1 cellular context compared by ENCODE assay signal in the genomic region with DNA sequence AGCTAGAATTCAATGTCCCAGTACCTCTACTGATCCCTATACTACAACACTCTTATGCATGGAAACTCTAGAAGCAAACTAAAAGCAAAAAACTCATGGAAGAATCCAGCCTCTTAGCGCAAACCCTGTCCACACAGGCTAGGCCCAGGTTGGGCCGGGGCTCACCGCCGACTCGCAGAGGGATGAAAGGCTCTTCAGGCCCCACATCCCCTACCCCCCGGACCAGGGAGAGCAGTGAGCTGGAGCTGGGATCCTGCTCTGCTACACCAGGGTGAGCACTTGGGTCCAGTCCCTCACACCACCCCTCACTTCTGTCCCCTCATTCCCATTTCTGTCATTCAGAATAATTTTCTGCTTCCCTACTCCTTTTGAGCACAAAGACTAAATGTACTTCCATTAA.
TF ChIP-seq lines count a peak whose summit lies in the region.

No MANE protein-coding gene starts in this region.

TF ChIP-seq in endothelial cell of umbilical vein, 7 proteins besides CTCF, POLR2A, EP300 and RAD21:
- TF ChIP-seq FOS (IDR thresholded peaks at IDR 0.05; ENCODE audit: borderline replicate concordance, insufficient read depth, low read length): no peak
- no peak for TF ChIP-seq JUN (IDR thresholded peaks at IDR 0.05; ENCODE audit: borderline replicate concordance, insufficient read depth, insufficient read length, low read depth)
- no peak for TF ChIP-seq POLR2AphosphoS5 (IDR thresholded peaks at IDR 0.05; ENCODE audit: insufficient read depth, low read depth, low read length)
- TF ChIP-seq, protein P1, sequence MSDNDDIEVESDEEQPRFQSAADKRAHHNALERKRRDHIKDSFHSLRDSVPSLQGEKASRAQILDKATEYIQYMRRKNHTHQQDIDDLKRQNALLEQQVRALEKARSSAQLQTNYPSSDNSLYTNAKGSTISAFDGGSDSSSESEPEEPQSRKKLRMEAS (IDR thresholded peaks at IDR 0.05; ENCODE audit: insufficient read depth, insufficient read length): no peak
- no peak for TF ChIP-seq EZH2 (IDR thresholded peaks at IDR 0.05; ENCODE audit: borderline replicate concordance, low read depth, low read length, severe bottlenecking)
- TF ChIP-seq GATA2 (IDR thresholded peaks at IDR 0.05; ENCODE audit: insufficient read depth, insufficient read length, low read depth, low read length): no peak
- TF ChIP-seq MYC (IDR thresholded peaks at IDR 0.05; ENCODE audit: low read depth, low read length): no peak
